In genomic region chr12:6336859-6337744, GRCh38 we compare ENCODE assay signal across 8 cellular contexts. TPM values are rescaled to one million over a fixed set of nuclear protein-coding genes. Genes with fewer than 3 reads are reported as not detected.
DNase-seq lines count a peak whose midpoint lies in the region; ATAC-seq and TF ChIP-seq lines count a peak whose summit lies in the region.

No MANE protein-coding gene starts in this region.

- H3K4me1 ChIP-seq in smooth muscle cell (ENCODE audit: low read depth), result peaks cover 37% of the 10 kb centered on the region

- peak overlapping the region; percentile 90 for H3K4me2 ChIP-seq in smooth muscle cell

- no peaks in the 10 kb centered on the region for H3K36me3 ChIP-seq in smooth muscle cell (ENCODE audit: low read depth)

- peak overlapping the region; percentile 98 for H3K27ac ChIP-seq in smooth muscle cell (ENCODE audit: low read depth)

- peaks cover 6% of the 10 kb centered on the region for H3K27me3 Mint-ChIP-seq in glutamatergic neuron (ENCODE audit: unreplicated experiment)

- H3K4me3 Mint-ChIP-seq in glutamatergic neuron (ENCODE audit: unreplicated experiment), result peak overlapping the region; percentile 71

- TF ChIP-seq CTCF in AG09309 (IDR thresholded peaks at IDR 0.05; ENCODE audit: control insufficient read depth, insufficient read depth, low read depth, low read length, missing control alignments) (no peak), glutamatergic neuron (IDR thresholded peaks at IDR 0.05; ENCODE audit: partially characterized antibody, unreplicated experiment) (no peak), smooth muscle cell (IDR thresholded peaks at IDR 0.05; ENCODE audit: borderline replicate concordance, insufficient read depth, poor library complexity, severe bottlenecking) (no peak)

- peaks cover 16% of the 10 kb centered on the region for H3K4me1 Mint-ChIP-seq in glutamatergic neuron (ENCODE audit: low read depth, unreplicated experiment)

- no peaks in the 10 kb centered on the region for H3K36me3 Mint-ChIP-seq in glutamatergic neuron (ENCODE audit: unreplicated experiment)

- WGBS in smooth muscle cell (ENCODE audit: low lambda C conversion rate), result 29% methylated on average over 15 of the region's 15 CpGs

- ATAC-seq in HG02759 (IDR thresholded peaks at IDR 0.05; ENCODE audit: unreplicated experiment), result no peak
- no peak for ATAC-seq in HG03175 (IDR thresholded peaks at IDR 0.05; ENCODE audit: unreplicated experiment)

- peaks cover 3% of the 10 kb centered on the region for H3K9me3 Mint-ChIP-seq in glutamatergic neuron (ENCODE audit: unreplicated experiment)

- no peak overlapping the region for H2AFZ ChIP-seq in smooth muscle cell (ENCODE audit: low read depth)

- H3K27ac Mint-ChIP-seq in glutamatergic neuron (ENCODE audit: unreplicated experiment), result no peak overlapping the region

- peaks cover 67% of the 10 kb centered on the region for H4K20me1 ChIP-seq in smooth muscle cell (ENCODE audit: low read depth)

- peak overlapping the region; percentile 43 for H3K4me3 ChIP-seq in AG09309 (ENCODE audit: control insufficient read depth, low read depth, low read length)
- peak overlapping the region; percentile 39 for H3K4me3 ChIP-seq in smooth muscle cell

- H3K79me2 ChIP-seq in smooth muscle cell (ENCODE audit: low read depth), result peaks cover 78% of the 10 kb centered on the region

- no peaks in the 10 kb centered on the region for H3K9me3 ChIP-seq in smooth muscle cell (replicated peaks; ENCODE audit: low read depth)

- DNase-seq in AG09309 (ENCODE audit: low read depth) (no peak), KG1 (lab: John Stamatoyannopoulos, UW) (peak; percentile 82), glutamatergic neuron (no peak), smooth muscle cell (lab: John Stamatoyannopoulos, UW; ENCODE audit: unreplicated experiment) (no peak), NCI-H2029 (lab: John Stamatoyannopoulos, UW) (no peak)
- peak; percentile 59 for DNase-seq in activated T-cell treated with anti-CD3 and anti-CD28 coated beads, Interleukin-2, amount 50 U/mL, for 1 hour

- peaks cover 39% of the 10 kb centered on the region for H3F3A ChIP-seq in smooth muscle cell (ENCODE audit: low read depth)

- no peaks in the 10 kb centered on the region for H3K27me3 ChIP-seq in smooth muscle cell (ENCODE audit: low read depth)

- H3K9ac ChIP-seq in smooth muscle cell (ENCODE audit: low read depth), result peak overlapping the region; percentile 58

RNA-seq across cellular contexts. Expression of gene TNFRSF1A, which starts 4.8 kb away (rescaled TPM):
- total RNA-seq in glutamatergic neuron (ENCODE audit: unreplicated experiment) (7.4 TPM), smooth muscle cell (110 and 139 TPM in 2 replicates)
- polyA plus RNA-seq in smooth muscle cell, result 144 and 148 TPM in 2 replicates

RNA-seq across cellular contexts. Expression of gene PLEKHG6, which starts 26.6 kb away (rescaled TPM):
- not detected for total RNA-seq in glutamatergic neuron (ENCODE audit: unreplicated experiment)
- 6.5 and 7.8 TPM in 2 replicates for total RNA-seq in smooth muscle cell
- polyA plus RNA-seq in smooth muscle cell, result 5.2 and 21.9 TPM in 2 replicates

RNA-seq across cellular contexts. Expression of gene SCNN1A, which starts 38.3 kb away (rescaled TPM):
- total RNA-seq in glutamatergic neuron (ENCODE audit: unreplicated experiment) (0.74 TPM), smooth muscle cell (1.3 and 1.5 TPM in 2 replicates)
- polyA plus RNA-seq in smooth muscle cell, result 0.57 and 1.0 TPM in 2 replicates

RNA-seq across cellular contexts. Expression of gene LTBR, which starts 46.9 kb away (rescaled TPM):
- not detected for total RNA-seq in glutamatergic neuron (ENCODE audit: unreplicated experiment)
- 35.1 and 38.3 TPM in 2 replicates for total RNA-seq in smooth muscle cell
- 72.9 and 97.8 TPM in 2 replicates for polyA plus RNA-seq in smooth muscle cell

Comparison
In these comparisons a context has a peak if more than half of its experiments do, and no peak if none do; other contexts are left out.
1. DNase-seq: peak in KG1 (single experiment) and activated T-cell treated with anti-CD3 and anti-CD28 coated beads, Interleukin-2, amount 50 U/mL, for 1 hour (single experiment); none in AG09309 (single experiment), glutamatergic neuron (single experiment), smooth muscle cell (single experiment) and NCI-H2029 (single experiment).
2. RNA of gene TNFRSF1A, which starts 4.8 kb away (total RNA-seq): 110 to 139 TPM in smooth muscle cell; 7.4 TPM in glutamatergic neuron (single experiment); every median in the first group is over 10 times any median in the second.